In genomic region chr10:79488303-79488702, GRCh38 we compare ENCODE assay signal across 9 cellular contexts. TPM values are rescaled to one million over a fixed set of nuclear protein-coding genes. Genes with fewer than 3 reads are reported as not detected.
DNase-seq lines count a peak whose midpoint lies in the region; ATAC-seq, FAIRE-seq and TF ChIP-seq lines count a peak whose summit lies in the region.
"Had no signal": no experiment of that assay in that cellular context is flagged by ENCODE, and none has a peak within 500 bp of the region (broad histone marks: within the 10 kb centered on the region; RNA-seq: fewer than 3 reads in every experiment).

No MANE protein-coding gene starts in this region.

- no peaks in the 10 kb centered on the region for H4K20me1 ChIP-seq in osteoblast (ENCODE audit: insufficient read depth, low read length)

- TF ChIP-seq CTCF in foreskin keratinocyte (conservative IDR thresholded peaks at IDR 0.05), result no peak
- no peak for TF ChIP-seq CTCF in osteoblast (IDR thresholded peaks at IDR 0.05; ENCODE audit: extremely low read depth, low read depth, low read length)
- no peak for TF ChIP-seq CTCF in D721Med (IDR thresholded peaks at IDR 0.05; ENCODE audit: insufficient read depth, missing control alignments)

- H2AFZ ChIP-seq in osteoblast (ENCODE audit: low read length), result peak overlapping the region; percentile 91

- DNase-seq in AG20443 (ENCODE audit: low spot score) (peak; percentile 96), SJSA1 (ENCODE audit: low read depth in 1 of 2, low spot score in 2 of 2) (peak; percentile 83 to 90), foreskin keratinocyte (peak; percentile 66 to 79), osteoblast (ENCODE audit: insufficient read length, low spot score, missing footprints) (peak; percentile 97), frontal cortex (ENCODE audit: low spot score in 2 of 2) (no peak), D721Med (ENCODE audit: insufficient read length, low spot score) (no peak)

- peak overlapping the region; percentile 68 for H3K4me2 ChIP-seq in osteoblast (ENCODE audit: insufficient read depth, low read length)

- ATAC-seq in foreskin keratinocyte, result peak; percentile 93
- no peak for ATAC-seq in GM19035 (IDR thresholded peaks at IDR 0.05; ENCODE audit: unreplicated experiment)
- ATAC-seq in activated CD4-positive, CD25-positive, alpha-beta regulatory T cell treated with anti-CD3 and anti-CD28 coated beads, Interleukin-2, amount 50 U/mL, for 24 hours, result no peak

- FAIRE-seq in frontal cortex (lab: Jason Lieb, UNC) (no peak), D721Med (lab: Jason Lieb, UNC) (no peak)

- H3K27ac ChIP-seq in SJSA1 (peak overlapping the region; percentile 53), foreskin keratinocyte (no peak overlapping the region), osteoblast (ENCODE audit: low read depth, low read length) (peak overlapping the region; percentile 86)
- H3K27ac ChIP-seq: HL-60 had no signal

- no peaks in the 10 kb centered on the region for H3K36me3 ChIP-seq in SJSA1
- no peaks in the 10 kb centered on the region for H3K36me3 ChIP-seq in osteoblast (ENCODE audit: insufficient read depth, low read length)

- H3K9me3 ChIP-seq in SJSA1 (replicated peaks), result no peaks in the 10 kb centered on the region
- no peaks in the 10 kb centered on the region for H3K9me3 ChIP-seq in osteoblast (ENCODE audit: low read depth, low read length)

- H3K79me2 ChIP-seq in osteoblast (ENCODE audit: insufficient read depth, low read length), result no peaks in the 10 kb centered on the region

- H3K27me3 ChIP-seq in SJSA1 (replicated peaks) (no peaks in the 10 kb centered on the region), foreskin keratinocyte (no peaks in the 10 kb centered on the region), osteoblast (ENCODE audit: insufficient read depth, low read length) (no peaks in the 10 kb centered on the region)

- peaks cover 30% of the 10 kb centered on the region for H3K4me1 ChIP-seq in SJSA1 (replicated peaks)
- H3K4me1 ChIP-seq in foreskin keratinocyte, result peaks cover 8% of the 10 kb centered on the region
- peaks cover 30% of the 10 kb centered on the region for H3K4me1 ChIP-seq in osteoblast (ENCODE audit: insufficient read depth, low read length)

- H3K4me3 ChIP-seq in SJSA1 (no peak overlapping the region), osteoblast (ENCODE audit: insufficient read depth, low read length) (peak overlapping the region; percentile 30)

RNA-seq across cellular contexts. Expression of gene EIF5AL1, which starts 24.0 kb away (rescaled TPM):
- 0.09 and 0.58 TPM in 2 replicates for total RNA-seq in SJSA1 (2014; rRNA removed; shearing (Covaris generic))
- 0.31 and 0.42 TPM in 2 replicates for total RNA-seq in foreskin keratinocyte
- 1.7 and 1.9 TPM in 2 replicates for polyA plus RNA-seq in foreskin keratinocyte
- 0.72 and 0.88 TPM in 2 replicates for total RNA-seq in osteoblast
- total RNA-seq in frontal cortex, result under 0.01 TPM

RNA-seq across cellular contexts. Expression of gene ZCCHC24, which starts 42.9 kb away (rescaled TPM):
- total RNA-seq in SJSA1 (2014; rRNA removed; shearing (Covaris generic)), result 9.2 and 10.4 TPM in 2 replicates
- total RNA-seq in foreskin keratinocyte, result 0.67 and 1.2 TPM in 2 replicates
- polyA plus RNA-seq in foreskin keratinocyte, result 0.33 and 0.49 TPM in 2 replicates
- 48.5 and 69.5 TPM in 2 replicates for total RNA-seq in osteoblast
- total RNA-seq in frontal cortex, result 4.1 TPM

Comparison
In these comparisons a context has a peak if more than half of its experiments do, and no peak if none do; other contexts are left out.
1. DNase-seq: peak in AG20443 (single experiment), SJSA1 (2 of 2), foreskin keratinocyte (2 of 2) and osteoblast (single experiment); none in frontal cortex (0 of 2) and D721Med (single experiment).